1 cellular context compared by ENCODE assay signal in the genomic region with DNA sequence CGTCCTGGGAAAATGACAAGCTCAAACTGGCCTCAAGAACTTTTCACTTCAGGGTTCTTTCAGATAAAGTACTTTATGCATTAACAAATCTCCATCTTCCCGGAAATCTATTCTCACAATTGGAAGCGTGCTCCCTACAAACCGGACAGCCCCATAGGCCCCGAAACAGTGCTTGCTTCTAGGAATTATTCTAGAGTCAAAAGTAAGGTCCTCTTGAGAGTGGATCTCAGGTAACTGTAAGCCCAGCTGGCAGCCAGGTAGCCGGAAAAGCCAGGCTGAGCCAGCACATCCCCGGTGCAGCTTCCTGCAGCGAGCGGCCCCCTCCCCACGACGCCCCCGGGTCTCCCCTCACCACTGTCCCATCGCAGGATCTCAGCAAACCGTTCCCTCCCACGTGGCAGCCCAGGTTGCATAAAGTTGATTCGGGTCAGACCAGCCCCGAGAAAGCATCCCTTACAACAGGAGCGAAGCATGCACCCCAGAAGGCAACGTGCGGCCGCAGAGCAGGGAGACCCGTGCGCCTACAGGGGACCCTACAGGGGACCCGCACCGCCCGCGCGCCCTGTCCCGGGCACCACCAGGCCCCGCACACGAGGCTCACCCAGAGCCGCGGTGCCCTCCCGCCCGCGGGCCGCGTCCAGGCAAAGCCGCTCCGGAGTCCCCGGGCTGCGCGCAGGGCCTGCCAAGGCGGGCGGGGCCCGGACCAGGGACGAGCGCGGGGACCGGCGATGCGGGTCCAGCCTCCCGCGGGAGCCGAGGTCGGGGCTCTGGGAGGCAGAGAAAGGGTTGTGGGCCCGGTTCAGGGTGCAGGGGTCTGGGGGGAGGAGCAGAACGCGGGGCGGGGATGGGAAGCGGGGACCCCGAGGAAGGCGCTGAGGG.
TF ChIP-seq lines count a peak whose summit lies in the region.

No MANE protein-coding gene starts in this region.

TF ChIP-seq in GM23338, 12 proteins besides CTCF, POLR2A, EP300 and RAD21 (continued from another document):
- TF ChIP-seq, protein P1, sequence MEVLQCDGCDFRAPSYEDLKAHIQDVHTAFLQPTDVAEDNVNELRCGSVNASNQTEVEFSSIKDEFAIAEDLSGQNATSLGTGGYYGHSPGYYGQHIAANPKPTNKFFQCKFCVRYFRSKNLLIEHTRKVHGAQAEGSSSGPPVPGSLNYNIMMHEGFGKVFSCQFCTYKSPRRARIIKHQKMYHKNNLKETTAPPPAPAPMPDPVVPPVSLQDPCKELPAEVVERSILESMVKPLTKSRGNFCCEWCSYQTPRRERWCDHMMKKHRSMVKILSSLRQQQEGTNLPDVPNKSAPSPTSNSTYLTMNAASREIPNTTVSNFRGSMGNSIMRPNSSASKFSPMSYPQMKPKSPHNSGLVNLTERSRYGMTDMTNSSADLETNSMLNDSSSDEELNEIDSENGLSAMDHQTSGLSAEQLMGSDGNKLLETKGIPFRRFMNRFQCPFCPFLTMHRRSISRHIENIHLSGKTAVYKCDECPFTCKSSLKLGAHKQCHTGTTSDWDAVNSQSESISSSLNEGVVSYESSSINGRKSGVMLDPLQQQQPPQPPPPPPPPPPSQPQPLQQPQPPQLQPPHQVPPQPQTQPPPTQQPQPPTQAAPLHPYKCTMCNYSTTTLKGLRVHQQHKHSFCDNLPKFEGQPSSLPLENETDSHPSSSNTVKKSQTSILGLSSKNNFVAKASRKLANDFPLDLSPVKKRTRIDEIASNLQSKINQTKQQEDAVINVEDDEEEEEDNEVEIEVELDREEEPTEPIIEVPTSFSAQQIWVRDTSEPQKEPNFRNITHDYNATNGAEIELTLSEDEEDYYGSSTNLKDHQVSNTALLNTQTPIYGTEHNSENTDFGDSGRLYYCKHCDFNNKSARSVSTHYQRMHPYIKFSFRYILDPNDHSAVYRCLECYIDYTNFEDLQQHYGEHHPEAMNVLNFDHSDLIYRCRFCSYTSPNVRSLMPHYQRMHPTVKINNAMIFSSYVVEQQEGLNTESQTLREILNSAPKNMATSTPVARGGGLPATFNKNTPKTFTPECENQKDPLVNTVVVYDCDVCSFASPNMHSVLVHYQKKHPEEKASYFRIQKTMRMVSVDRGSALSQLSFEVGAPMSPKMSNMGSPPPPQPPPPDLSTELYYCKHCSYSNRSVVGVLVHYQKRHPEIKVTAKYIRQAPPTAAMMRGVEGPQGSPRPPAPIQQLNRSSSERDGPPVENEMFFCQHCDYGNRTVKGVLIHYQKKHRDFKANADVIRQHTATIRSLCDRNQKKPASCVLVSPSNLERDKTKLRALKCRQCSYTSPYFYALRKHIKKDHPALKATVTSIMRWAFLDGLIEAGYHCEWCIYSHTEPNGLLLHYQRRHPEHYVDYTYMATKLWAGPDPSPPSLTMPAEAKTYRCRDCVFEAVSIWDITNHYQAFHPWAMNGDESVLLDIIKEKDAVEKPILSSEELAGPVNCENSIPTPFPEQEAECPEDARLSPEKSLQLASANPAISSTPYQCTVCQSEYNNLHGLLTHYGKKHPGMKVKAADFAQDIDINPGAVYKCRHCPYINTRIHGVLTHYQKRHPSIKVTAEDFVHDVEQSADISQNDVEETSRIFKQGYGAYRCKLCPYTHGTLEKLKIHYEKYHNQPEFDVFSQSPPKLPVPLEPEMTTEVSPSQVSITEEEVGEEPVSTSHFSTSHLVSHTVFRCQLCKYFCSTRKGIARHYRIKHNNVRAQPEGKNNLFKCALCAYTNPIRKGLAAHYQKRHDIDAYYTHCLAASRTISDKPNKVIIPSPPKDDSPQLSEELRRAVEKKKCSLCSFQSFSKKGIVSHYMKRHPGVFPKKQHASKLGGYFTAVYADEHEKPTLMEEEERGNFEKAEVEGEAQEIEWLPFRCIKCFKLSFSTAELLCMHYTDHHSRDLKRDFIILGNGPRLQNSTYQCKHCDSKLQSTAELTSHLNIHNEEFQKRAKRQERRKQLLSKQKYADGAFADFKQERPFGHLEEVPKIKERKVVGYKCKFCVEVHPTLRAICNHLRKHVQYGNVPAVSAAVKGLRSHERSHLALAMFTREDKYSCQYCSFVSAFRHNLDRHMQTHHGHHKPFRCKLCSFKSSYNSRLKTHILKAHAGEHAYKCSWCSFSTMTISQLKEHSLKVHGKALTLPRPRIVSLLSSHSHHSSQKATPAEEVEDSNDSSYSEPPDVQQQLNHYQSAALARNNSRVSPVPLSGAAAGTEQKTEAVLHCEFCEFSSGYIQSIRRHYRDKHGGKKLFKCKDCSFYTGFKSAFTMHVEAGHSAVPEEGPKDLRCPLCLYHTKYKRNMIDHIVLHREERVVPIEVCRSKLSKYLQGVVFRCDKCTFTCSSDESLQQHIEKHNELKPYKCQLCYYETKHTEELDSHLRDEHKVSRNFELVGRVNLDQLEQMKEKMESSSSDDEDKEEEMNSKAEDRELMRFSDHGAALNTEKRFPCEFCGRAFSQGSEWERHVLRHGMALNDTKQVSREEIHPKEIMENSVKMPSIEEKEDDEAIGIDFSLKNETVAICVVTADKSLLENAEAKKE (CRISPR knock-in tag; IDR thresholded peaks at IDR 0.05) = no peak
- no peak for TF ChIP-seq EZH2phosphoT487 (IDR thresholded peaks at IDR 0.05; ENCODE audit: unreplicated experiment)
- no peak for TF ChIP-seq ZNF114 (CRISPR knock-in tag; IDR thresholded peaks at IDR 0.05)
- no peak for TF ChIP-seq POLR2AphosphoS5 (IDR thresholded peaks at IDR 0.05; ENCODE audit: low read depth)
- TF ChIP-seq, protein P2, sequence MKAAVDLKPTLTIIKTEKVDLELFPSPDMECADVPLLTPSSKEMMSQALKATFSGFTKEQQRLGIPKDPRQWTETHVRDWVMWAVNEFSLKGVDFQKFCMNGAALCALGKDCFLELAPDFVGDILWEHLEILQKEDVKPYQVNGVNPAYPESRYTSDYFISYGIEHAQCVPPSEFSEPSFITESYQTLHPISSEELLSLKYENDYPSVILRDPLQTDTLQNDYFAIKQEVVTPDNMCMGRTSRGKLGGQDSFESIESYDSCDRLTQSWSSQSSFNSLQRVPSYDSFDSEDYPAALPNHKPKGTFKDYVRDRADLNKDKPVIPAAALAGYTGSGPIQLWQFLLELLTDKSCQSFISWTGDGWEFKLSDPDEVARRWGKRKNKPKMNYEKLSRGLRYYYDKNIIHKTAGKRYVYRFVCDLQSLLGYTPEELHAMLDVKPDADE (IDR thresholded peaks at IDR 0.05) = no peak
